Comparison of ENCODE assay signal across 1 cellular context in genomic region chr2:10404324-10405143, GRCh38.
TF ChIP-seq lines count a peak whose summit lies in the region.

No MANE protein-coding gene starts in this region.

TF ChIP-seq in GM23338, 12 proteins besides CTCF, POLR2A, EP300 and RAD21 (continued from another document):
- TF ChIP-seq, protein P1, sequence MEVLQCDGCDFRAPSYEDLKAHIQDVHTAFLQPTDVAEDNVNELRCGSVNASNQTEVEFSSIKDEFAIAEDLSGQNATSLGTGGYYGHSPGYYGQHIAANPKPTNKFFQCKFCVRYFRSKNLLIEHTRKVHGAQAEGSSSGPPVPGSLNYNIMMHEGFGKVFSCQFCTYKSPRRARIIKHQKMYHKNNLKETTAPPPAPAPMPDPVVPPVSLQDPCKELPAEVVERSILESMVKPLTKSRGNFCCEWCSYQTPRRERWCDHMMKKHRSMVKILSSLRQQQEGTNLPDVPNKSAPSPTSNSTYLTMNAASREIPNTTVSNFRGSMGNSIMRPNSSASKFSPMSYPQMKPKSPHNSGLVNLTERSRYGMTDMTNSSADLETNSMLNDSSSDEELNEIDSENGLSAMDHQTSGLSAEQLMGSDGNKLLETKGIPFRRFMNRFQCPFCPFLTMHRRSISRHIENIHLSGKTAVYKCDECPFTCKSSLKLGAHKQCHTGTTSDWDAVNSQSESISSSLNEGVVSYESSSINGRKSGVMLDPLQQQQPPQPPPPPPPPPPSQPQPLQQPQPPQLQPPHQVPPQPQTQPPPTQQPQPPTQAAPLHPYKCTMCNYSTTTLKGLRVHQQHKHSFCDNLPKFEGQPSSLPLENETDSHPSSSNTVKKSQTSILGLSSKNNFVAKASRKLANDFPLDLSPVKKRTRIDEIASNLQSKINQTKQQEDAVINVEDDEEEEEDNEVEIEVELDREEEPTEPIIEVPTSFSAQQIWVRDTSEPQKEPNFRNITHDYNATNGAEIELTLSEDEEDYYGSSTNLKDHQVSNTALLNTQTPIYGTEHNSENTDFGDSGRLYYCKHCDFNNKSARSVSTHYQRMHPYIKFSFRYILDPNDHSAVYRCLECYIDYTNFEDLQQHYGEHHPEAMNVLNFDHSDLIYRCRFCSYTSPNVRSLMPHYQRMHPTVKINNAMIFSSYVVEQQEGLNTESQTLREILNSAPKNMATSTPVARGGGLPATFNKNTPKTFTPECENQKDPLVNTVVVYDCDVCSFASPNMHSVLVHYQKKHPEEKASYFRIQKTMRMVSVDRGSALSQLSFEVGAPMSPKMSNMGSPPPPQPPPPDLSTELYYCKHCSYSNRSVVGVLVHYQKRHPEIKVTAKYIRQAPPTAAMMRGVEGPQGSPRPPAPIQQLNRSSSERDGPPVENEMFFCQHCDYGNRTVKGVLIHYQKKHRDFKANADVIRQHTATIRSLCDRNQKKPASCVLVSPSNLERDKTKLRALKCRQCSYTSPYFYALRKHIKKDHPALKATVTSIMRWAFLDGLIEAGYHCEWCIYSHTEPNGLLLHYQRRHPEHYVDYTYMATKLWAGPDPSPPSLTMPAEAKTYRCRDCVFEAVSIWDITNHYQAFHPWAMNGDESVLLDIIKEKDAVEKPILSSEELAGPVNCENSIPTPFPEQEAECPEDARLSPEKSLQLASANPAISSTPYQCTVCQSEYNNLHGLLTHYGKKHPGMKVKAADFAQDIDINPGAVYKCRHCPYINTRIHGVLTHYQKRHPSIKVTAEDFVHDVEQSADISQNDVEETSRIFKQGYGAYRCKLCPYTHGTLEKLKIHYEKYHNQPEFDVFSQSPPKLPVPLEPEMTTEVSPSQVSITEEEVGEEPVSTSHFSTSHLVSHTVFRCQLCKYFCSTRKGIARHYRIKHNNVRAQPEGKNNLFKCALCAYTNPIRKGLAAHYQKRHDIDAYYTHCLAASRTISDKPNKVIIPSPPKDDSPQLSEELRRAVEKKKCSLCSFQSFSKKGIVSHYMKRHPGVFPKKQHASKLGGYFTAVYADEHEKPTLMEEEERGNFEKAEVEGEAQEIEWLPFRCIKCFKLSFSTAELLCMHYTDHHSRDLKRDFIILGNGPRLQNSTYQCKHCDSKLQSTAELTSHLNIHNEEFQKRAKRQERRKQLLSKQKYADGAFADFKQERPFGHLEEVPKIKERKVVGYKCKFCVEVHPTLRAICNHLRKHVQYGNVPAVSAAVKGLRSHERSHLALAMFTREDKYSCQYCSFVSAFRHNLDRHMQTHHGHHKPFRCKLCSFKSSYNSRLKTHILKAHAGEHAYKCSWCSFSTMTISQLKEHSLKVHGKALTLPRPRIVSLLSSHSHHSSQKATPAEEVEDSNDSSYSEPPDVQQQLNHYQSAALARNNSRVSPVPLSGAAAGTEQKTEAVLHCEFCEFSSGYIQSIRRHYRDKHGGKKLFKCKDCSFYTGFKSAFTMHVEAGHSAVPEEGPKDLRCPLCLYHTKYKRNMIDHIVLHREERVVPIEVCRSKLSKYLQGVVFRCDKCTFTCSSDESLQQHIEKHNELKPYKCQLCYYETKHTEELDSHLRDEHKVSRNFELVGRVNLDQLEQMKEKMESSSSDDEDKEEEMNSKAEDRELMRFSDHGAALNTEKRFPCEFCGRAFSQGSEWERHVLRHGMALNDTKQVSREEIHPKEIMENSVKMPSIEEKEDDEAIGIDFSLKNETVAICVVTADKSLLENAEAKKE (CRISPR knock-in tag; IDR thresholded peaks at IDR 0.05): no peak
- TF ChIP-seq EZH2 (IDR thresholded peaks at IDR 0.05; ENCODE audit: low read depth, unreplicated experiment): no peak
